Comparison of ENCODE assay signal across 9 cellular contexts in genomic region chr11:128550967-128551522, GRCh38. TPM values are rescaled to one million over a fixed set of nuclear protein-coding genes. Genes with fewer than 3 reads are reported as not detected.
A peak's percentile ranks its signal among the peaks of the same experiment; 100 is the strongest.
DNase-seq lines count a peak whose midpoint lies in the region; ATAC-seq and TF ChIP-seq lines count a peak whose summit lies in the region.
"Had no signal": no experiment of that assay in that cellular context is flagged by ENCODE, and none has a peak within 500 bp of the region (broad histone marks: within the 10 kb centered on the region; RNA-seq: fewer than 3 reads in every experiment).

No MANE protein-coding gene starts in this region.

- no peaks in the 10 kb centered on the region for H3K9me3 Mint-ChIP-seq in activated T-cell treated with anti-CD3 and anti-CD28 coated beads, Interleukin-2, amount 50 U/mL, for 4 hours
- no peaks in the 10 kb centered on the region for H3K9me3 Mint-ChIP-seq in WTC11

- peak overlapping the region; percentile 94 for H3K4me2 ChIP-seq in OCI-LY3 (ENCODE audit: low read length)

- H3K36me3 Mint-ChIP-seq in activated T-cell treated with anti-CD3 and anti-CD28 coated beads, Interleukin-2, amount 50 U/mL, for 4 hours (ENCODE audit: insufficient read depth) = no peaks in the 10 kb centered on the region
- H3K36me3 Mint-ChIP-seq in WTC11 = peaks cover 38% of the 10 kb centered on the region

- peak; percentile 8 to 21 for ATAC-seq in activated T-cell treated with anti-CD3 and anti-CD28 coated beads, Interleukin-2, amount 50 U/mL, for 4 hours
- ATAC-seq in HG02798 (IDR thresholded peaks at IDR 0.05; ENCODE audit: poor library complexity, unreplicated experiment) (no peak), WTC11 (no peak), HG03097 (IDR thresholded peaks at IDR 0.05; ENCODE audit: low FRiP score, unreplicated experiment) (no peak)

- no peaks in the 10 kb centered on the region for H3K79me2 ChIP-seq in OCI-LY3 (ENCODE audit: low read length)

- TF ChIP-seq EP300 in esophagus muscularis mucosa (IDR thresholded peaks at IDR 0.05) (no peak), transverse colon (IDR thresholded peaks at IDR 0.05; ENCODE audit: low read depth) (no peak)

- no peaks in the 10 kb centered on the region for H3K9me3 ChIP-seq in OCI-LY3 (ENCODE audit: insufficient read depth, low read length)
- no peaks in the 10 kb centered on the region for H3K9me3 ChIP-seq in esophagus muscularis mucosa
- no peaks in the 10 kb centered on the region for H3K9me3 ChIP-seq in transverse colon

- POLR2A ChIA-PET in WTC11 (lab: Charles Lee) = no interaction called here

- H3K4me1 ChIP-seq in OCI-LY3 (ENCODE audit: low read length) (peaks cover 61% of the 10 kb centered on the region), esophagus muscularis mucosa (peaks cover 37 to 47% (median 44%) of the 10 kb centered on the region in 4 donors), transverse colon (peaks cover 12 to 48% (median 16%) of the 10 kb centered on the region in 4 donors)

- peaks cover 77% of the 10 kb centered on the region for H3K4me1 Mint-ChIP-seq in activated T-cell treated with anti-CD3 and anti-CD28 coated beads, Interleukin-2, amount 50 U/mL, for 4 hours (ENCODE audit: low read depth)
- H3K4me1 Mint-ChIP-seq in WTC11 = peaks cover 39% of the 10 kb centered on the region

- peak overlapping the region; percentile 8; the same call in 1 of the 2 replicates for H3K4me3 ChIP-seq in OCI-LY3 (ENCODE audit: low read length)
- no peak overlapping the region for H3K4me3 ChIP-seq in esophagus muscularis mucosa
- no peak overlapping the region for H3K4me3 ChIP-seq in transverse colon

- no peak overlapping the region for H2AFZ ChIP-seq in OCI-LY3 (ENCODE audit: low read depth, low read length)

- H3K27ac Mint-ChIP-seq in WTC11 = no peak overlapping the region

- no peak for DNase-seq in activated T-cell treated with anti-CD3 and anti-CD28 coated beads, Interleukin-2, amount 50 U/mL, for 4 hours
- DNase-seq in activated T-cell treated with anti-CD3 and anti-CD28 coated beads for 4 hours (no peak), esophagus muscularis mucosa (ENCODE audit: extremely low spot score) (peak; percentile 60), transverse colon (no peak), WTC11 (ENCODE audit: low spot score) (no peak)
- DNase-seq: small intestine had no signal

- H3K27ac ChIP-seq in OCI-LY3 (ENCODE audit: low read length) = peak overlapping the region; percentile 93
- peak overlapping the region in 3 of 4 donors; percentile 66 to 82 (median 80) for H3K27ac ChIP-seq in esophagus muscularis mucosa (replicated peaks in 1 of 4)
- peak overlapping the region; percentile 71 to 80 (median 78) for H3K27ac ChIP-seq in transverse colon

- H3K4me3 Mint-ChIP-seq in activated T-cell treated with anti-CD3 and anti-CD28 coated beads, Interleukin-2, amount 50 U/mL, for 4 hours = no peak overlapping the region
- no peak overlapping the region for H3K4me3 Mint-ChIP-seq in WTC11

- peaks cover 7% of the 10 kb centered on the region for H3K27me3 ChIP-seq in OCI-LY3 (ENCODE audit: low read depth, low read length)
- H3K27me3 ChIP-seq in esophagus muscularis mucosa = peaks cover 0 to 5% (median 0%) of the 10 kb centered on the region in 4 donors
- H3K27me3 ChIP-seq in transverse colon = no peaks in the 10 kb centered on the region

- H3K36me3 ChIP-seq in OCI-LY3 (replicated peaks; ENCODE audit: low read depth, low read length) = no peaks in the 10 kb centered on the region
- no peaks in the 10 kb centered on the region for H3K36me3 ChIP-seq in esophagus muscularis mucosa
- no peaks in the 10 kb centered on the region for H3K36me3 ChIP-seq in transverse colon

- H3K9ac ChIP-seq in OCI-LY3 (ENCODE audit: low read length) = peak overlapping the region; percentile 11; the same call in 1 of the 2 replicates

- H3K27me3 Mint-ChIP-seq in activated T-cell treated with anti-CD3 and anti-CD28 coated beads, Interleukin-2, amount 50 U/mL, for 4 hours (ENCODE audit: low read depth) = no peaks in the 10 kb centered on the region
- H3K27me3 Mint-ChIP-seq in WTC11 (ENCODE audit: low read depth) = peaks cover 82% of the 10 kb centered on the region

- intact Hi-C loops in esophagus muscularis mucosa (cut with DNase I) (no loop called here), transverse colon (cut with DNase I; ENCODE audit: low total_unique reads) (no loop called here)

- TF ChIP-seq CTCF in OCI-LY3 (IDR thresholded peaks at IDR 0.05; ENCODE audit: low read depth, low read length) (no peak), esophagus muscularis mucosa (IDR thresholded peaks at IDR 0.05) (no peak), transverse colon (IDR thresholded peaks at IDR 0.05) (no peak), WTC11 (IDR thresholded peaks at IDR 0.05) (no peak)

- no peaks in the 10 kb centered on the region for H4K20me1 ChIP-seq in OCI-LY3 (ENCODE audit: insufficient read depth, low read length)

- WGBS in esophagus muscularis mucosa = 84% methylated on average over 7 of the region's 7 CpGs
- WGBS in transverse colon (ENCODE audit: low coverage in 1 of 2), 2 donors = 64 to 82% methylated on average over 3 to 7 of the region's 7 CpGs

- in situ Hi-C loops in transverse colon (cut with MboI; ENCODE audit: low pct_ligation_motif_present in 1 of 4, low pct_unique_long_range_greater_than_20kb in 1 of 4, low sequenced_read_pairs in 3 of 4) = no loop called here

- CTCF ChIA-PET in WTC11 (lab: Charles Lee) = interaction anchor here (3.2 kb wide), 1 partner anchor 81 kb away, joined by 19 read pairs; no protein-coding TSS in a partner anchor

- TF ChIP-seq POLR2A in esophagus muscularis mucosa (IDR thresholded peaks at IDR 0.05; ENCODE audit: low read depth) (no peak), transverse colon (IDR thresholded peaks at IDR 0.05) (no peak)

TF ChIP-seq in WTC11, 78 proteins besides CTCF, POLR2A, EP300 and RAD21 (continues in another document):
- TF ChIP-seq SMAD3 (CRISPR knock-in tag; IDR thresholded peaks at IDR 0.05; ENCODE audit: borderline replicate concordance) (no peak), TEAD4 (CRISPR knock-in tag; IDR thresholded peaks at IDR 0.05) (no peak), AFF4 (CRISPR knock-in tag; IDR thresholded peaks at IDR 0.05; ENCODE audit: borderline replicate concordance) (no peak), STAT6 (CRISPR knock-in tag; conservative IDR thresholded peaks at IDR 0.05; ENCODE audit: low read depth) (no peak), RELA (CRISPR knock-in tag; IDR thresholded peaks at IDR 0.05; ENCODE audit: borderline replicate concordance) (no peak), ATF1 (CRISPR knock-in tag; IDR thresholded peaks at IDR 0.05) (no peak), TEAD1 (CRISPR knock-in tag; IDR thresholded peaks at IDR 0.05) (no peak), NR2C2 (CRISPR knock-in tag; IDR thresholded peaks at IDR 0.05) (no peak), NFE2L1 (CRISPR knock-in tag; IDR thresholded peaks at IDR 0.05) (no peak), RORB (CRISPR knock-in tag; IDR thresholded peaks at IDR 0.05) (no peak)

RNA-seq across cellular contexts. Expression of gene ETS1, which starts 36.3 kb away (rescaled TPM):
- total RNA-seq in activated T-cell treated with anti-CD3 and anti-CD28 coated beads, Interleukin-2, amount 50 U/mL, for 4 hours = 100 to 1,000 TPM; 246 to 299 (median 258) TPM
- 10 to 100 TPM; 39.5 to 74.4 (median 59.7) TPM for total RNA-seq in esophagus muscularis mucosa
- total RNA-seq in transverse colon = 10 to 100 TPM; 23.6 to 56.7 (median 29.2) TPM
- total RNA-seq in WTC11 (2021) = 25.3 to 33.1 TPM (median 27.2 TPM) in 3 replicates

Comparison
In these comparisons a context has a peak if more than half of its experiments do, and no peak if none do; other contexts are left out.
1. ATAC-seq: peak in activated T-cell treated with anti-CD3 and anti-CD28 coated beads, Interleukin-2, amount 50 U/mL, for 4 hours (2 of 2); none in HG02798 (single experiment), WTC11 (single experiment) and HG03097 (single experiment).
2. Peak in every context shown above with its lines, with median percentiles within 50 percentile points of each other: H3K27ac ChIP-seq.